8 cellular contexts compared by ENCODE assay signal in genomic region chr18:49560277-49561126, GRCh38. TPM values are rescaled to one million over a fixed set of nuclear protein-coding genes. Genes with fewer than 3 reads are reported as not detected.
DNase-seq lines count a peak whose midpoint lies in the region; ATAC-seq and TF ChIP-seq lines count a peak whose summit lies in the region.

No MANE protein-coding gene starts in this region.

- intact Hi-C loops in testis (cut with DNase I; ENCODE audit: low total_unique reads) (no loop called here), posterior vena cava (cut with DNase I) (loop anchor here (5.0 to 10.0 kb wide), 3 partner anchors 204 to 304 kb away; no protein-coding TSS in a partner anchor)

- TF ChIP-seq CTCF in C4-2B (conservative IDR thresholded peaks at IDR 0.05) (no peak), astrocyte of the cerebellum (IDR thresholded peaks at IDR 0.05; ENCODE audit: low read depth, low read length, missing control alignments) (no peak), testis (IDR thresholded peaks at IDR 0.05) (no peak)

- TF ChIP-seq POLR2A in testis (IDR thresholded peaks at IDR 0.05): no peak

- H3K9me3 ChIP-seq in testis: no peaks in the 10 kb centered on the region

- no peaks in the 10 kb centered on the region for H3K27me3 ChIP-seq in testis

- 0 to 1% methylated on average over 30 to 37 of the region's 40 CpGs for WGBS in testis, 2 donors

- H3K4me3 ChIP-seq in astrocyte of the cerebellum (ENCODE audit: low read depth, low read length) (peak overlapping the region; percentile 46), testis (peak overlapping the region; percentile 27 to 37)

- H3K27ac ChIP-seq in C4-2B (peak overlapping the region; percentile 31), testis (no peak overlapping the region)

- H3K36me3 ChIP-seq in testis (ENCODE audit: low read depth, missing control alignments): no peaks in the 10 kb centered on the region

- H3K4me1 ChIP-seq in testis: peaks cover 18% of the 10 kb centered on the region

- no peak for ATAC-seq in HG02642 (IDR thresholded peaks at IDR 0.05; ENCODE audit: poor library complexity, unreplicated experiment)
- no peak for ATAC-seq in GM21423 (IDR thresholded peaks at IDR 0.05; ENCODE audit: unreplicated experiment)

- in situ Hi-C loops in astrocyte of the cerebellum (cut with HindIII; ENCODE audit: low sequenced_read_pairs): no loop called here

- DNase-seq in NCI-H1092 (lab: John Stamatoyannopoulos, UW): peak; percentile 56
- DNase-seq in astrocyte of the cerebellum (ENCODE audit: low read depth): no peak
- peak; percentile 20 for DNase-seq in kidney glomerular epithelial cell (lab: John Stamatoyannopoulos, UW)
- DNase-seq in testis: peak; percentile 49
- no peak for DNase-seq in posterior vena cava (ENCODE audit: low spot score)

RNA-seq across cellular contexts. Expression of gene LIPG, which starts 1.4 kb away (rescaled TPM):
- total RNA-seq in testis (10 to 100 TPM; 25.4 to 48.0 TPM), posterior vena cava (1 to 10 TPM; 1.2 to 1.7 TPM)
- 35.2 TPM for polyA plus RNA-seq in testis (ENCODE audit: insufficient read depth, low read depth, low replicate concordance)

Comparison
In these comparisons a context has a peak if more than half of its experiments do, and no peak if none do; other contexts are left out.
1. DNase-seq: peak in NCI-H1092 (single experiment), kidney glomerular epithelial cell (single experiment) and testis (single experiment); none in astrocyte of the cerebellum (single experiment) and posterior vena cava (single experiment).
2. RNA of gene LIPG, which starts 1.4 kb away (total RNA-seq): 25.4 to 48.0 TPM in testis; 1.2 to 1.7 TPM in posterior vena cava; every median in the first group is over 4 times any median in the second.